Comparison of ENCODE assay signal across 1 cellular context in genomic region chr16:70250748-70251650, GRCh38.
TF ChIP-seq lines count a peak whose summit lies in the region.

No MANE protein-coding gene starts in this region.

TF ChIP-seq in HepG2, 621 proteins besides CTCF, POLR2A, EP300 and RAD21 (continued from another document and continues in another):
- TF ChIP-seq SYNCRIP (IDR thresholded peaks at IDR 0.05; ENCODE audit: insufficient read depth, low read depth, low read length) (no peak), ARHGAP35 (CRISPR knock-in tag; IDR thresholded peaks at IDR 0.05; ENCODE audit: borderline replicate concordance) (no peak; the same call in 1 of the 2 replicates), FOSL2 (CRISPR knock-in tag; IDR thresholded peaks at IDR 0.05) (peak; percentile 32; the same call in 1 of the 2 replicates), ZNF274 (CRISPR knock-in tag; IDR thresholded peaks at IDR 0.05) (peak; percentile 85), ZNF770 (CRISPR knock-in tag; IDR thresholded peaks at IDR 0.05) (peak; percentile 95), ZNF747 (CRISPR knock-in tag; IDR thresholded peaks at IDR 0.05; ENCODE audit: borderline replicate concordance) (peak; percentile 65; the same call in 1 of the 2 replicates), ZNF547 (CRISPR knock-in tag; IDR thresholded peaks at IDR 0.05) (peak; percentile 68; the same call in 1 of the 2 replicates), RBFOX2 (IDR thresholded peaks at IDR 0.05; ENCODE audit: low read depth, low read length) (peak; percentile 80), ATAD3A (CRISPR knock-in tag; IDR thresholded peaks at IDR 0.05) (no peak), CERS6 (CRISPR knock-in tag; IDR thresholded peaks at IDR 0.05) (peak; percentile 70; the same call in 1 of the 2 replicates), HBP1 (CRISPR knock-in tag; IDR thresholded peaks at IDR 0.05; ENCODE audit: low read depth) (no peak), CREM (IDR thresholded peaks at IDR 0.05) (no peak), CREM (CRISPR knock-in tag; IDR thresholded peaks at IDR 0.05) (no peak), NR2F6 (IDR thresholded peaks at IDR 0.05) (no peak), NR2F6 (CRISPR knock-in tag; IDR thresholded peaks at IDR 0.05) (no peak), SNAI1 (CRISPR knock-in tag; IDR thresholded peaks at IDR 0.05; ENCODE audit: borderline replicate concordance) (no peak), ZNF501 (CRISPR knock-in tag; IDR thresholded peaks at IDR 0.05) (peak; percentile 90), ZNF205 (CRISPR knock-in tag; IDR thresholded peaks at IDR 0.05) (peak; percentile 34; the same call in 1 of the 2 replicates), ZFX (CRISPR knock-in tag; IDR thresholded peaks at IDR 0.05; ENCODE audit: low read depth) (peak; percentile 93), HOXA5 (CRISPR knock-in tag; IDR thresholded peaks at IDR 0.05) (0 out of 2 replicates have a peak, but pooled peaks have one; percentile 48), ZNF546 (CRISPR knock-in tag; conservative IDR thresholded peaks at IDR 0.05) (no peak), TEAD2 (CRISPR knock-in tag; IDR thresholded peaks at IDR 0.05) (no peak; the same call in 1 of the 2 replicates), ZNF430 (CRISPR knock-in tag; IDR thresholded peaks at IDR 0.05) (no peak; the same call in 1 of the 2 replicates), JUND (CRISPR knock-in tag; IDR thresholded peaks at IDR 0.05) (peak; percentile 45; the same call in 1 of the 2 replicates), MTA3 (CRISPR knock-in tag; IDR thresholded peaks at IDR 0.05) (no peak), TOE1 (CRISPR knock-in tag; IDR thresholded peaks at IDR 0.05) (no peak), MIXL1 (CRISPR knock-in tag; IDR thresholded peaks at IDR 0.05) (no peak), ZNF512 (CRISPR knock-in tag; IDR thresholded peaks at IDR 0.05) (no peak; the same call in 1 of the 2 replicates), ZSCAN12 (CRISPR knock-in tag; IDR thresholded peaks at IDR 0.05) (no peak), SAP130 (CRISPR knock-in tag; IDR thresholded peaks at IDR 0.05; ENCODE audit: low read depth) (peak; percentile 51; the same call in 1 of the 2 replicates), MIER2 (CRISPR knock-in tag; IDR thresholded peaks at IDR 0.05) (no peak), POGK (CRISPR knock-in tag; conservative IDR thresholded peaks at IDR 0.05) (peak; percentile 67), MED8 (CRISPR knock-in tag; IDR thresholded peaks at IDR 0.05; ENCODE audit: insufficient replicate concordance) (peak; percentile 48), PREB (CRISPR knock-in tag; IDR thresholded peaks at IDR 0.05) (no peak), NFAT5 (CRISPR knock-in tag; IDR thresholded peaks at IDR 0.05) (peak; percentile 95), STAG1 (CRISPR knock-in tag; IDR thresholded peaks at IDR 0.05) (peak; percentile 82), LBX2 (CRISPR knock-in tag; IDR thresholded peaks at IDR 0.05; ENCODE audit: borderline replicate concordance) (no peak; the same call in 1 of the 2 replicates), ZNF138 (CRISPR knock-in tag; IDR thresholded peaks at IDR 0.05; ENCODE audit: low read depth) (peak; percentile 94; the same call in 1 of the 2 replicates), HIC2 (CRISPR knock-in tag; IDR thresholded peaks at IDR 0.05; ENCODE audit: low read depth) (no peak), FOXM1 (CRISPR knock-in tag; IDR thresholded peaks at IDR 0.05) (peak; percentile 16; the same call in 1 of the 2 replicates), SOX13 (IDR thresholded peaks at IDR 0.05) (no peak), SOX13 (CRISPR knock-in tag; conservative IDR thresholded peaks at IDR 0.05 in 1 of 2, IDR thresholded peaks at IDR 0.05 in 1 of 2) (0 out of 4 replicates have a peak, but pooled peaks of 1 of the 2 experiments have one; percentile 16), ZNF660 (CRISPR knock-in tag; IDR thresholded peaks at IDR 0.05; ENCODE audit: borderline replicate concordance, low read depth) (no peak), ZFP90 (CRISPR knock-in tag; IDR thresholded peaks at IDR 0.05; ENCODE audit: borderline replicate concordance) (peak; percentile 50; the same call in 1 of the 2 replicates), PBX2 (CRISPR knock-in tag; IDR thresholded peaks at IDR 0.05) (no peak), SIN3A (IDR thresholded peaks at IDR 0.05; ENCODE audit: borderline replicate concordance, low read depth, low read length) (no peak), DMAP1 (CRISPR knock-in tag; IDR thresholded peaks at IDR 0.05) (no peak; the same call in 1 of the 2 replicates), HNRNPUL1 (IDR thresholded peaks at IDR 0.05; ENCODE audit: low read depth, low read length) (no peak), ZNF510 (CRISPR knock-in tag; IDR thresholded peaks at IDR 0.05; ENCODE audit: low read depth) (no peak), ZNF432 (CRISPR knock-in tag; IDR thresholded peaks at IDR 0.05; ENCODE audit: borderline replicate concordance) (no peak), ZFAT (CRISPR knock-in tag; conservative IDR thresholded peaks at IDR 0.05) (no peak; the same call in 1 of the 2 replicates)
